6 cellular contexts compared by ENCODE assay signal in the genomic region with DNA sequence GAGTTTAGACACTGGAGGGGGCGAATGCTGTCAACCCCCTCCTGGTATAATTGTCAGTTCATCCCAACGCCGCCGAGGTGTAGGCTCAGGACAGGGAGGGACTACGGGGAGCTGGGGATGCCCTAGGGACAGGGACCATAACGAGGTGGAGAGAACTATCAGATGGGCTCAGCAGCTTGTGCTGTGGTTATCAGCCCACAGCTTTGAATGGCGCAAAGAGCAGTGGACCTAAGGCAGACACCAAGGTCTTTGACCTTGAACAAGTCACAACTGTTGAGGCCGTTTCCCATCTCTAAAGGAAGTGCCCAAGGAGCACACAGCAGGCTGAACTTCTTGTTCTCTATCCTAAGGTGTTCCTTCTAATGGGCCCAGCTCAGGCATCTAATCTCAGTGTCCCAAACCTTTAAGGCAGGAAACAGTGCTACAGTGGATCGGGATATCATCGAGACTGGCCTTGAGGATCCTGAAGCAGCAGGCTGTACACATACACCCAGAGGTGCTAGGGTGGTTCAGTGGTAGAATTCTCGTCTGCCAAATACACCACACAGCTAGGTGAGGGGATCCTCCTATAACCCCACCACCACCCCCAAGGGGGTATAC. TPM values are rescaled to one million over a fixed set of nuclear protein-coding genes. Genes with fewer than 3 reads are reported as not detected.
DNase-seq lines count a peak whose midpoint lies in the region; ATAC-seq and TF ChIP-seq lines count a peak whose summit lies in the region.

No MANE protein-coding gene starts in this region.

- DNase-seq in central memory CD8-positive, alpha-beta T cell (ENCODE audit: low spot score in 2 of 2), result no peak
- peak; percentile 61 for DNase-seq in osteoblast (ENCODE audit: insufficient read length, low spot score, missing footprints)
- DNase-seq in SHP77 (lab: John Stamatoyannopoulos, UW), result no peak
- DNase-seq in NCI-H345 (lab: John Stamatoyannopoulos, UW), result no peak
- DNase-seq in posterior cingulate gyrus, result no peak

- H3K9ac ChIP-seq in HUES64 (ENCODE audit: low read depth, low read length), result peak overlapping the region; percentile 81

- 39% methylated on average over 10 of the region's 11 CpGs for WGBS in HUES64

- no peaks in the 10 kb centered on the region for H3K27me3 Mint-ChIP-seq in central memory CD8-positive, alpha-beta T cell

- H3K9me3 ChIP-seq in HUES64 (ENCODE audit: insufficient read depth, low read depth, low read length) (no peaks in the 10 kb centered on the region), osteoblast (ENCODE audit: low read depth, low read length) (no peaks in the 10 kb centered on the region)

- H3K4me3 ChIP-seq in HUES64 (ENCODE audit: low read length) (peak overlapping the region; percentile 76), osteoblast (ENCODE audit: insufficient read depth, low read length) (peak overlapping the region; percentile 73)

- no peaks in the 10 kb centered on the region for H3K9me3 Mint-ChIP-seq in central memory CD8-positive, alpha-beta T cell

- H3K4me2 ChIP-seq in osteoblast (ENCODE audit: insufficient read depth, low read length), result peak overlapping the region; percentile 87

- H3K4me1 Mint-ChIP-seq in central memory CD8-positive, alpha-beta T cell, result peaks cover 40% of the 10 kb centered on the region

- TF ChIP-seq CTCF in osteoblast (IDR thresholded peaks at IDR 0.05; ENCODE audit: extremely low read depth, low read depth, low read length), result no peak

- peak overlapping the region; percentile 96 for H3K27ac Mint-ChIP-seq in central memory CD8-positive, alpha-beta T cell (ENCODE audit: low read depth)

- H3K4me1 ChIP-seq in HUES64 (ENCODE audit: insufficient read depth, low read length) (peaks cover 10% of the 10 kb centered on the region; the same call in 1 of the 2 replicates), osteoblast (ENCODE audit: insufficient read depth, low read length) (peaks cover 27% of the 10 kb centered on the region)

- intact Hi-C loops in posterior cingulate gyrus (cut with DNase I), result loop anchor here (10.0 kb wide), 1 partner anchor 112 kb away; a partner anchor contains a TSS

- no peak for ATAC-seq in central memory CD8-positive, alpha-beta T cell (replicated peaks; ENCODE audit: extremely low read depth, poor library complexity, severe bottlenecking)

- H4K20me1 ChIP-seq in osteoblast (ENCODE audit: insufficient read depth, low read length), result peaks cover 3% of the 10 kb centered on the region

- H3K27ac ChIP-seq in HUES64 (ENCODE audit: low read depth, low read length), result peak overlapping the region; percentile 82
- H3K27ac ChIP-seq in osteoblast (ENCODE audit: low read depth, low read length), result peak overlapping the region; percentile 56

- peak overlapping the region; percentile 89 for H3K4me3 Mint-ChIP-seq in central memory CD8-positive, alpha-beta T cell

- H3K79me2 ChIP-seq in osteoblast (ENCODE audit: insufficient read depth, low read length), result peaks cover 24% of the 10 kb centered on the region

- H2AFZ ChIP-seq in osteoblast (ENCODE audit: low read length), result peak overlapping the region; percentile 88

- H3K36me3 ChIP-seq in HUES64 (ENCODE audit: insufficient read depth, low read length), result peaks cover 59% of the 10 kb centered on the region
- H3K36me3 ChIP-seq in osteoblast (ENCODE audit: insufficient read depth, low read length), result peaks cover 49% of the 10 kb centered on the region

- H3K36me3 Mint-ChIP-seq in central memory CD8-positive, alpha-beta T cell (ENCODE audit: insufficient read depth), result peaks cover 53% of the 10 kb centered on the region

- H3K27me3 ChIP-seq in HUES64 (ENCODE audit: insufficient read depth, low read length) (no peaks in the 10 kb centered on the region), osteoblast (ENCODE audit: insufficient read depth, low read length) (no peaks in the 10 kb centered on the region)

RNA-seq across cellular contexts. Expression of a gene that starts 1.0 kb away (rescaled TPM):
- 11.8 TPM for polyA plus RNA-seq in HUES64 (2013, experiment 1 of 2)
- 13.8 TPM for polyA plus RNA-seq in HUES64 (2013, experiment 2 of 2)
- 6.5 and 7.6 TPM in 2 replicates for total RNA-seq in osteoblast

RNA-seq across cellular contexts. Expression of a gene that starts 9.3 kb away (rescaled TPM):
- polyA plus RNA-seq in HUES64 (2013, experiment 1 of 2), result 99.8 TPM
- 97.7 TPM for polyA plus RNA-seq in HUES64 (2013, experiment 2 of 2)
- 102 and 105 TPM in 2 replicates for total RNA-seq in osteoblast

RNA-seq across cellular contexts. Expression of a gene that starts 18.6 kb away (rescaled TPM):
- 1,523 TPM for polyA plus RNA-seq in HUES64 (2013, experiment 1 of 2)
- 1,614 TPM for polyA plus RNA-seq in HUES64 (2013, experiment 2 of 2)
- 1,004 and 1,049 TPM in 2 replicates for total RNA-seq in osteoblast

RNA-seq across cellular contexts. Expression of a gene that starts 20.3 kb away (rescaled TPM):
- polyA plus RNA-seq in HUES64 (2013, experiment 1 of 2), result 10.8 TPM
- 11.2 TPM for polyA plus RNA-seq in HUES64 (2013, experiment 2 of 2)
- 26.4 and 29.5 TPM in 2 replicates for total RNA-seq in osteoblast

RNA-seq across cellular contexts. Expression of a gene that starts 20.7 kb away (rescaled TPM):
- polyA plus RNA-seq in HUES64 (2013, experiment 1 of 2), result 0.95 TPM
- 0.76 TPM for polyA plus RNA-seq in HUES64 (2013, experiment 2 of 2)
- 6.5 TPM in 2 replicates for total RNA-seq in osteoblast
